In genomic region chr17:75773808-75774470, GRCh38 we compare ENCODE assay signal across 12 cellular contexts. TPM values are rescaled to one million over a fixed set of nuclear protein-coding genes. Genes with fewer than 3 reads are reported as not detected.
DNase-seq lines count a peak whose midpoint lies in the region; ATAC-seq, FAIRE-seq and TF ChIP-seq lines count a peak whose summit lies in the region.
"Had no signal": no experiment of that assay in that cellular context is flagged by ENCODE, and none has a peak within 500 bp of the region (broad histone marks: within the 10 kb centered on the region; RNA-seq: fewer than 3 reads in every experiment).

No MANE protein-coding gene starts in this region.

- no peak overlapping the region for H3K4me3 ChIP-seq in CD4-positive, CD25-positive, alpha-beta regulatory T cell (ENCODE audit: low read depth, low read length)
- H3K4me3 ChIP-seq in choroid plexus epithelial cell (ENCODE audit: low read depth, low read length) (no peak overlapping the region), neural cell (ENCODE audit: low read length) (no peak overlapping the region)

- peaks cover 29% of the 10 kb centered on the region for H3K36me3 ChIP-seq in CD4-positive, CD25-positive, alpha-beta regulatory T cell (ENCODE audit: control insufficient read depth, insufficient read depth, low read length)
- H3K36me3 ChIP-seq in neural cell (ENCODE audit: insufficient read depth, low read length), result peaks cover 8% of the 10 kb centered on the region

- no peak overlapping the region for H4K8ac ChIP-seq in H9 (replicated peaks; ENCODE audit: insufficient read length, low read depth, low read length)

- H3K27me3 ChIP-seq in CD4-positive, CD25-positive, alpha-beta regulatory T cell (ENCODE audit: control insufficient read depth, insufficient read depth, low read length), result no peaks in the 10 kb centered on the region
- H3K27me3 ChIP-seq in H9 (ENCODE audit: insufficient read depth, low read length), result no peaks in the 10 kb centered on the region
- H3K27me3 ChIP-seq in neural cell (ENCODE audit: insufficient read depth, low read depth, low read length), result no peaks in the 10 kb centered on the region

- H2AFZ ChIP-seq in H9 (ENCODE audit: low read length) (no peak overlapping the region), neural cell (ENCODE audit: low read depth, low read length) (no peak overlapping the region)
- H2AFZ ChIP-seq: parathyroid adenoma had no signal

- TF ChIP-seq RAD21 in neural cell (conservative IDR thresholded peaks at IDR 0.05), result no peak

- H2BK15ac ChIP-seq in H9 (ENCODE audit: low read depth, low read length), result no peak overlapping the region

- no peak overlapping the region for H3K4ac ChIP-seq in H9 (ENCODE audit: low read depth, low read length)

- H3K4me1 Mint-ChIP-seq in CD4-positive, CD25-positive, alpha-beta regulatory T cell, result peaks cover 12 to 37% (median 25%) of the 10 kb centered on the region in 4 donors
- H3K4me1 Mint-ChIP-seq in H9, result peaks cover 28 to 38% of the 10 kb centered on the region in 2 experiments

- H3K79me2 ChIP-seq in H9 (ENCODE audit: insufficient read depth, low read length), result peaks cover 3% of the 10 kb centered on the region; the same call in 1 of the 2 replicates
- peaks cover 45% of the 10 kb centered on the region for H3K79me2 ChIP-seq in neural cell (replicated peaks; ENCODE audit: insufficient read depth, low read length)

- no peak overlapping the region for H2BK120ac ChIP-seq in H9 (ENCODE audit: low read depth, low read length, poor library complexity, severe bottlenecking)

- H3K18ac ChIP-seq in H9 (ENCODE audit: insufficient read length, low read depth, low read length), result no peak overlapping the region

- H3K27me3 Mint-ChIP-seq in CD4-positive, CD25-positive, alpha-beta regulatory T cell, result no peaks in the 10 kb centered on the region
- no peaks in the 10 kb centered on the region for H3K27me3 Mint-ChIP-seq in H9 (ENCODE audit: low read depth)

- no peak overlapping the region for H3K14ac ChIP-seq in H9 (ENCODE audit: insufficient read depth, low read length)

- H2BK12ac ChIP-seq in H9 (ENCODE audit: insufficient read length, low read depth, low read length), result no peak overlapping the region

- H2BK20ac ChIP-seq in H9 (ENCODE audit: low read depth, low read length, poor library complexity, severe bottlenecking), result no peak overlapping the region

- H3K4me1 ChIP-seq in CD4-positive, CD25-positive, alpha-beta regulatory T cell (ENCODE audit: control insufficient read depth, insufficient read depth, low read length, poor library complexity, severe bottlenecking), result peaks cover 30% of the 10 kb centered on the region
- no peaks in the 10 kb centered on the region for H3K4me1 ChIP-seq in H9 (ENCODE audit: insufficient read depth, low read length)

- no peak overlapping the region for H4K5ac ChIP-seq in H9 (ENCODE audit: insufficient read length, low read depth, low read length)

- no peak for TF ChIP-seq EP300 in neural cell (conservative IDR thresholded peaks at IDR 0.05; ENCODE audit: poor library complexity, severe bottlenecking)

- H3K9me2 ChIP-seq in neural cell (ENCODE audit: insufficient read depth, low read length), result no peaks in the 10 kb centered on the region

- no peaks in the 10 kb centered on the region for H3F3A ChIP-seq in neural cell (ENCODE audit: insufficient read depth, low read length, poor library complexity, severe bottlenecking)

- peaks cover 29% of the 10 kb centered on the region for H3K36me3 Mint-ChIP-seq in CD4-positive, CD25-positive, alpha-beta regulatory T cell
- peaks cover 18 to 30% (median 30%) of the 10 kb centered on the region in 3 experiments for H3K36me3 Mint-ChIP-seq in H9 (ENCODE audit: insufficient read depth in 1 of 3, low read depth in 3 of 3)

- H3K4me2 ChIP-seq in H9 (ENCODE audit: insufficient read depth, insufficient read length, low read length), result no peak overlapping the region
- no peak overlapping the region for H3K4me2 ChIP-seq in neural cell (ENCODE audit: low read length)

- no peaks in the 10 kb centered on the region for H3K79me1 ChIP-seq in H9 (ENCODE audit: insufficient read depth, low read depth, low read length, poor library complexity, severe bottlenecking)

- no CpG with 5 or more reads among the region's 15 CpGs for WGBS in H9 (ENCODE audit: extremely low coverage, insufficient read length, low lambda C conversion rate)

- H3K56ac ChIP-seq in H9 (ENCODE audit: insufficient read length, low read depth, low read length), result no peak overlapping the region

- no peak overlapping the region for H3K9ac ChIP-seq in H9 (ENCODE audit: extremely low read depth, insufficient read length, low read length)
- H3K9ac ChIP-seq in neural cell (ENCODE audit: low read length), result no peak overlapping the region
- H3K9ac ChIP-seq: parathyroid adenoma had no signal

- FAIRE-seq in RCC 7860 (lab: Jason Lieb, UNC), result no peak
- FAIRE-seq: G401.6 had no signal

- DNase-seq in CD4-positive, CD25-positive, alpha-beta regulatory T cell, result no peak
- peak; percentile 88 for DNase-seq in H9
- DNase-seq in choroid plexus epithelial cell (ENCODE audit: low read depth), result no peak
- DNase-seq in NCI-H1694 (lab: John Stamatoyannopoulos, UW), result no peak
- no peak for DNase-seq in RCC 7860 (ENCODE audit: low spot score)
- no peak for DNase-seq in activated CD4-positive, alpha-beta T cell treated with anti-CD3 and anti-CD28 coated beads for 4 hours
- DNase-seq in NCI-H1930 (lab: John Stamatoyannopoulos, UW), result no peak
- DNase-seq: NCI-H1417 treated with DMSO at 0.1 percent for 48 hours, NCI-H774 had no signal

- H3K9me3 Mint-ChIP-seq in CD4-positive, CD25-positive, alpha-beta regulatory T cell, result no peaks in the 10 kb centered on the region
- no peaks in the 10 kb centered on the region for H3K9me3 Mint-ChIP-seq in H9

- H2BK5ac ChIP-seq in H9 (ENCODE audit: insufficient read length, low read length), result no peak overlapping the region

- peak overlapping the region in 3 of 4 donors; percentile 4 to 81 (median 36) for H3K4me3 Mint-ChIP-seq in CD4-positive, CD25-positive, alpha-beta regulatory T cell
- H3K4me3 Mint-ChIP-seq in H9, result no peak overlapping the region

- no peak overlapping the region for H3K27ac ChIP-seq in CD4-positive, CD25-positive, alpha-beta regulatory T cell (ENCODE audit: insufficient read depth, low read length, poor library complexity, severe bottlenecking)
- H3K27ac ChIP-seq in H9 (ENCODE audit: insufficient read length, low read depth, low read length) (no peak overlapping the region), neural cell (ENCODE audit: low read length) (no peak overlapping the region)
- H3K27ac ChIP-seq: parathyroid adenoma had no signal

- no peaks in the 10 kb centered on the region for H3K9me3 ChIP-seq in CD4-positive, CD25-positive, alpha-beta regulatory T cell (ENCODE audit: control insufficient read depth in 2 of 2, low read length in 2 of 2)
- no peaks in the 10 kb centered on the region for H3K9me3 ChIP-seq in H9 (ENCODE audit: control insufficient read depth, low read depth, low read length)
- no peaks in the 10 kb centered on the region for H3K9me3 ChIP-seq in neural cell (ENCODE audit: low read length)

- H4K20me1 ChIP-seq in H9 (ENCODE audit: control insufficient read depth, insufficient read depth, insufficient read length) (no peaks in the 10 kb centered on the region), neural cell (ENCODE audit: insufficient read depth) (peaks cover 45% of the 10 kb centered on the region)

- H3K23ac ChIP-seq in H9 (ENCODE audit: insufficient read length, low read depth, low read length), result no peak overlapping the region

- H4K91ac ChIP-seq in H9 (ENCODE audit: insufficient read length, low read depth, low read length), result no peak overlapping the region

- peak; percentile 59; the same call in 2 of the 3 replicates for TF ChIP-seq CTCF in H9 (conservative IDR thresholded peaks at IDR 0.05)
- peak; percentile 6 for TF ChIP-seq CTCF in choroid plexus epithelial cell (conservative IDR thresholded peaks at IDR 0.05; ENCODE audit: low read depth, low read length)
- no peak for TF ChIP-seq CTCF in neural cell (IDR thresholded peaks at IDR 0.05; ENCODE audit: poor library complexity, severe bottlenecking)

- no peak overlapping the region for H2AK5ac ChIP-seq in H9 (ENCODE audit: insufficient read length, low read length)

- H3K27ac Mint-ChIP-seq in CD4-positive, CD25-positive, alpha-beta regulatory T cell, result peak overlapping the region in 1 of 3 donors; percentile 69
- peak overlapping the region in 2 of 3 experiments; percentile 21 to 49; a peak in 1 of 7 replicates for H3K27ac Mint-ChIP-seq in H9

- H3T11ph ChIP-seq in H9 (ENCODE audit: low read length), result no peak overlapping the region

- peak; percentile 2 to 4 for ATAC-seq in CD4-positive, CD25-positive, alpha-beta regulatory T cell (ENCODE audit: low read depth in 2 of 2)

- no peaks in the 10 kb centered on the region for H3K23me2 ChIP-seq in H9 (ENCODE audit: insufficient read length, low read depth, low read length, poor library complexity, severe bottlenecking)

TF ChIP-seq in neural cell, 6 proteins besides CTCF, POLR2A, EP300 and RAD21 (continues in another document):
- TF ChIP-seq SMC3 (conservative IDR thresholded peaks at IDR 0.05; ENCODE audit: poor library complexity), result no peak
- peak; percentile 52 for TF ChIP-seq POLR2AphosphoS5 (IDR thresholded peaks at IDR 0.05)
- no peak for TF ChIP-seq MXI1 (conservative IDR thresholded peaks at IDR 0.05; ENCODE audit: poor library complexity, severe bottlenecking)
- no peak for TF ChIP-seq TAF1 (IDR thresholded peaks at IDR 0.05; ENCODE audit: low read depth)

RNA-seq across cellular contexts. Expression of gene GALK1, which starts 8.9 kb away (rescaled TPM):
- total RNA-seq in CD4-positive, CD25-positive, alpha-beta regulatory T cell, result 9.1 TPM
- polyA plus RNA-seq in CD4-positive, CD25-positive, alpha-beta regulatory T cell, result 10 to 100 TPM; 18.7 to 24.3 (median 21.9) TPM
- 36.7 and 38.4 TPM in 2 replicates for total RNA-seq in H9 (2021)
- polyA plus RNA-seq in neural cell, result 4.8 TPM in 2 replicates
- polyA minus RNA-seq in neural cell, result 2.7 and 3.2 TPM in 2 replicates

RNA-seq across cellular contexts. Expression of gene UNK, which starts 10.7 kb away (rescaled TPM):
- 33.9 TPM for total RNA-seq in CD4-positive, CD25-positive, alpha-beta regulatory T cell
- polyA plus RNA-seq in CD4-positive, CD25-positive, alpha-beta regulatory T cell, result 10 to 100 TPM; 15.3 to 24.5 (median 23.0) TPM
- total RNA-seq in H9 (2021), result 35.6 and 36.4 TPM in 2 replicates
- polyA plus RNA-seq in neural cell, result 28.1 and 29.9 TPM in 2 replicates
- 34.3 and 41.7 TPM in 2 replicates for polyA minus RNA-seq in neural cell

RNA-seq across cellular contexts. Expression of gene ITGB4, which starts 52.7 kb away (rescaled TPM):
- total RNA-seq in CD4-positive, CD25-positive, alpha-beta regulatory T cell, result not detected
- polyA plus RNA-seq in CD4-positive, CD25-positive, alpha-beta regulatory T cell, result under 1 TPM in 3 of 4 donors, not detected in 1; 0.28 to 0.60 (median 0.56) TPM
- total RNA-seq in H9 (2021), result 3.9 and 5.3 TPM in 2 replicates
- not detected in 2 replicates for polyA plus RNA-seq in neural cell
- not detected in 2 replicates for polyA minus RNA-seq in neural cell

Comparison
In these comparisons a context has a peak if more than half of its experiments do, and no peak if none do; other contexts are left out.
1. H3K4me3 Mint-ChIP-seq: peak in CD4-positive, CD25-positive, alpha-beta regulatory T cell (3 of 4); none in H9 (0 of 2).